Comparison of ENCODE assay signal across 1 cellular context in the genomic region with DNA sequence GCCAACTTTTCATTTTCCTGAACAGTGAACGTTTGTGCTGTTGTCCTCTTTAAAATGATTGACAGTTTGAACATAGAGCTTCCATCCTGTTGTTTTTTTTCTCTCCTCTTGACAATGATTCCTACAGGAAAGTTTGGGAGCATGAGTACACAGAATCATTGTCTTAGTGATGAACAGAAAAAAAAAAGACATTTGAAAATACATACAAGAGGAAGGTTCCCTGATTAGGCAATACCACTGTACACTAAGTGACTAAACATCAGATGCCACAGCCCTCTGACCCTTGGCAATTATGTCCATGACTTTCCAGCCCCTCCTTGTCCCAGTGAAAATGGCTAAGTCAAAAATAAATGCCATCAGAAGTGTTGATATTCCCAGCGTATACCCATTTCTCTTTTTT.
A peak's percentile ranks its signal among the peaks of the same experiment; 100 is the strongest.
TF ChIP-seq lines count a peak whose summit lies in the region.

No MANE protein-coding gene starts in this region.

TF ChIP-seq in HepG2, 621 proteins besides CTCF, POLR2A, EP300 and RAD21 (continued from another document):
- TF ChIP-seq ZBTB37 (CRISPR knock-in tag; IDR thresholded peaks at IDR 0.05) = no peak
- peak; percentile 56; the same call in 1 of the 2 replicates for TF ChIP-seq RCOR2 (CRISPR knock-in tag; IDR thresholded peaks at IDR 0.05)
- TF ChIP-seq FOXP1 (IDR thresholded peaks at IDR 0.05) = no peak
- peak; percentile 81; the same call in 1 of the 2 replicates for TF ChIP-seq FOXP1 (CRISPR knock-in tag; IDR thresholded peaks at IDR 0.05)
- TF ChIP-seq SIX4 (CRISPR knock-in tag; IDR thresholded peaks at IDR 0.05) = peak; percentile 37; the same call in 1 of the 2 replicates
- no peak for TF ChIP-seq THRA (CRISPR knock-in tag; IDR thresholded peaks at IDR 0.05; ENCODE audit: borderline replicate concordance)
- peak; percentile 55; the same call in 1 of the 2 replicates for TF ChIP-seq NR2F2 (IDR thresholded peaks at IDR 0.05; ENCODE audit: borderline replicate concordance, low read depth)
- peak; percentile 48; the same call in 1 of the 2 replicates for TF ChIP-seq RXRB (CRISPR knock-in tag; IDR thresholded peaks at IDR 0.05; ENCODE audit: borderline replicate concordance)
- no peak for TF ChIP-seq ZNF746 (CRISPR knock-in tag; IDR thresholded peaks at IDR 0.05)
- peak; percentile 10; the same call in 1 of the 2 replicates for TF ChIP-seq ZNF644 (CRISPR knock-in tag; IDR thresholded peaks at IDR 0.05; ENCODE audit: low read depth)
- TF ChIP-seq NR2F6 (IDR thresholded peaks at IDR 0.05) = peak; percentile 80
- peak; percentile 81 for TF ChIP-seq NR2F6 (CRISPR knock-in tag; IDR thresholded peaks at IDR 0.05)
- 0 out of 2 replicates have a peak, but pooled peaks have one; percentile 37 for TF ChIP-seq PPARG (CRISPR knock-in tag; conservative IDR thresholded peaks at IDR 0.05)
- peak; percentile 60 for TF ChIP-seq FOXP4 (CRISPR knock-in tag; IDR thresholded peaks at IDR 0.05)
- 0 out of 2 replicates have a peak, but pooled peaks have one; percentile 11 for TF ChIP-seq HMG20A (CRISPR knock-in tag; IDR thresholded peaks at IDR 0.05; ENCODE audit: borderline replicate concordance)
- TF ChIP-seq ZNF772 (CRISPR knock-in tag; IDR thresholded peaks at IDR 0.05) = no peak
- TF ChIP-seq, protein P1, sequence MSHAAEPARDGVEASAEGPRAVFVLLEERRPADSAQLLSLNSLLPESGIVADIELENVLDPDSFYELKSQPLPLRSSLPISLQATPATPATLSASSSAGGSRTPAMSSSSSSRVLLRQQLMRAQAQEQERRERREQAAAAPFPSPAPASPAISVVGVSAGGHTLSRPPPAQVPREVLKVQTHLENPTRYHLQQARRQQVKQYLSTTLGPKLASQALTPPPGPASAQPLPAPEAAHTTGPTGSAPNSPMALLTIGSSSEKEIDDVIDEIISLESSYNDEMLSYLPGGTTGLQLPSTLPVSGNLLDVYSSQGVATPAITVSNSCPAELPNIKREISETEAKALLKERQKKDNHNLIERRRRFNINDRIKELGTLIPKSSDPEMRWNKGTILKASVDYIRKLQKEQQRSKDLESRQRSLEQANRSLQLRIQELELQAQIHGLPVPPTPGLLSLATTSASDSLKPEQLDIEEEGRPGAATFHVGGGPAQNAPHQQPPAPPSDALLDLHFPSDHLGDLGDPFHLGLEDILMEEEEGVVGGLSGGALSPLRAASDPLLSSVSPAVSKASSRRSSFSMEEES (CRISPR knock-in tag; IDR thresholded peaks at IDR 0.05) = peak; percentile 44; the same call in 1 of the 2 replicates
- peak; percentile 91 for TF ChIP-seq ZNF362 (CRISPR knock-in tag; IDR thresholded peaks at IDR 0.05; ENCODE audit: borderline replicate concordance)
- TF ChIP-seq ZNF614 (CRISPR knock-in tag; IDR thresholded peaks at IDR 0.05; ENCODE audit: borderline replicate concordance) = 0 out of 2 replicates have a peak, but pooled peaks have one; percentile 28
- TF ChIP-seq MED1 (CRISPR knock-in tag; IDR thresholded peaks at IDR 0.05) = peak; percentile 55
- 0 out of 2 replicates have a peak, but pooled peaks have one; percentile 8 for TF ChIP-seq SP5 (CRISPR knock-in tag; IDR thresholded peaks at IDR 0.05; ENCODE audit: borderline replicate concordance, low read depth)
- peak; percentile 36; the same call in 1 of the 2 replicates for TF ChIP-seq ELF3 (CRISPR knock-in tag; IDR thresholded peaks at IDR 0.05)
- TF ChIP-seq, protein P2, sequence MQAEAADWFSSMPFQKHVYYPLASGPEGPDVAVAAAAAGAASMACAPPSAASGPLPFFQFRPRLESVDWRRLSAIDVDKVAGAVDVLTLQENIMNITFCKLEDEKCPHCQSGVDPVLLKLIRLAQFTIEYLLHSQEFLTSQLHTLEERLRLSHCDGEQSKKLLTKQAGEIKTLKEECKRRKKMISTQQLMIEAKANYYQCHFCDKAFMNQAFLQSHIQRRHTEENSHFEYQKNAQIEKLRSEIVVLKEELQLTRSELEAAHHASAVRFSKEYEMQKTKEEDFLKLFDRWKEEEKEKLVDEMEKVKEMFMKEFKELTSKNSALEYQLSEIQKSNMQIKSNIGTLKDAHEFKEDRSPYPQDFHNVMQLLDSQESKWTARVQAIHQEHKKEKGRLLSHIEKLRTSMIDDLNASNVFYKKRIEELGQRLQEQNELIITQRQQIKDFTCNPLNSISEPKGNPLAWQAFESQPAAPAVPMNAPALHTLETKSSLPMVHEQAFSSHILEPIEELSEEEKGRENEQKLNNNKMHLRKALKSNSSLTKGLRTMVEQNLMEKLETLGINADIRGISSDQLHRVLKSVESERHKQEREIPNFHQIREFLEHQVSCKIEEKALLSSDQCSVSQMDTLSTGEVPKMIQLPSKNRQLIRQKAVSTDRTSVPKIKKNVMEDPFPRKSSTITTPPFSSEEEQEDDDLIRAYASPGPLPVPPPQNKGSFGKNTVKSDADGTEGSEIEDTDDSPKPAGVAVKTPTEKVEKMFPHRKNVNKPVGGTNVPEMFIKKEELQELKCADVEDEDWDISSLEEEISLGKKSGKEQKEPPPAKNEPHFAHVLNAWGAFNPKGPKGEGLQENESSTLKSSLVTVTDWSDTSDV (CRISPR knock-in tag; IDR thresholded peaks at IDR 0.05) = no peak
- TF ChIP-seq SMARCE1 (IDR thresholded peaks at IDR 0.05; ENCODE audit: borderline replicate concordance) = no peak
- peak; percentile 97 for TF ChIP-seq SOX5 (CRISPR knock-in tag; IDR thresholded peaks at IDR 0.05; ENCODE audit: borderline replicate concordance)
- peak; percentile 37; the same call in 1 of the 2 replicates for TF ChIP-seq PAXIP1 (CRISPR knock-in tag; conservative IDR thresholded peaks at IDR 0.05)
